Comparison of ENCODE assay signal across 10 cellular contexts in the genomic region with DNA sequence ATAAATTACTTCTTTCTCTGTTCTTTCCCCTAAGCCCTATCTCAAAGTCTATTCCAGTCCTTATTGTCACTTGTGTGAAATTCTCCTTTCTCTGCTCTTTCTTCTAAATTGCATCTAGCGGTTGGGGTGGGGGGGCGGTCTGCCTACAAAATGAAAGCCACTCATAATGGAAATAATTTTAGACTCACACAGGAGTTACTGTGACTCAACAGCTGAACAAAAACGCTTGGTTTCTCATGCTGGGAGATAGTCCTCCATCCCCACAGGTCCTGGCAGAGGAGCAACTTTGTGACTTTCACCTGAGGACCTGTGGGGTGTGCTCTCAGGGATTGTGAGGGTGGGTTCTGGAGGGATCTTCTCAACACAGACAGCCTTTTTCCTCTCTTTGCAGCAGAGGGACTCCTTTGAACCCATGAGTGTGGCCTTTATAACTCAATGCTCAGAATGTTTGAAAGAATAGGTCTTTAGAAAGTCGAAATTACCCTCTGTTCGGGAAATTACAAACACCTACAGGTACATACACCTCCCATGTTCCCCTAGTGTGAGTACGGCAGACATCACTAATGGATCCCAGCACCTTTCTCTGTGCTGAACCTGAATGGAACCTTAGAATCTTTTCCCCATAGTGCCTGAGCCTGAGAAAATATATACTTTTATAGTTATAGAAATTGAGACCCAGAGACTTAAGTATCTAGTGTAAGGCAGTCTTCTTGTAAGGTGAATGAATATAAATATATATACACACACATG.
DNase-seq lines count a peak whose midpoint lies in the region; ATAC-seq and TF ChIP-seq lines count a peak whose summit lies in the region.
"Had no signal": no experiment of that assay in that cellular context is flagged by ENCODE, and none has a peak within 500 bp of the region (broad histone marks: within the 10 kb centered on the region; RNA-seq: fewer than 3 reads in every experiment).

No MANE protein-coding gene starts in this region.

- H3K9me3 ChIP-seq in stomach smooth muscle (ENCODE audit: control insufficient read depth in 2 of 2, low read length in 2 of 2), result no peaks in the 10 kb centered on the region
- H3K9me3 ChIP-seq: gastrocnemius medialis had no signal

- POLR2A ChIA-PET in activated CD8-positive, alpha-beta T cell treated with anti-CD3 and anti-CD28 coated beads for 36 hours (lab: Charles Lee), result no interaction called here

- peak overlapping the region; percentile 55 for H3K27ac ChIP-seq in stomach smooth muscle (ENCODE audit: low read length)
- H3K27ac ChIP-seq: gastrocnemius medialis had no signal

- no peak for TF ChIP-seq CTCF in activated CD8-positive, alpha-beta T cell treated with anti-CD3 and anti-CD28 coated beads for 36 hours (IDR thresholded peaks at IDR 0.05)

- CTCF ChIA-PET in activated CD8-positive, alpha-beta T cell treated with anti-CD3 and anti-CD28 coated beads for 36 hours (lab: Charles Lee), result interaction anchor here (1.1 kb wide), 1 partner anchor 185 kb away, joined by 4 read pairs; no protein-coding TSS in a partner anchor

- no peaks in the 10 kb centered on the region for H3K9me3 Mint-ChIP-seq in activated naive CD8-positive, alpha-beta T cell (ENCODE audit: low read depth)
- H3K9me3 Mint-ChIP-seq in activated naive CD8-positive, alpha-beta T cell treated with anti-CD3 and anti-CD28 coated beads for 36 hours, result peaks cover 10% of the 10 kb centered on the region
- H3K9me3 Mint-ChIP-seq in activated CD8-positive, alpha-beta T cell treated with anti-CD3 and anti-CD28 coated beads for 36 hours, result peaks cover 12% of the 10 kb centered on the region
- peaks cover 0 to 3% (median 0%) of the 10 kb centered on the region in 6 donors for H3K9me3 Mint-ChIP-seq in immature natural killer cell

- H3K4me3 ChIP-seq in stomach smooth muscle (ENCODE audit: low read length in 2 of 2), result no peak overlapping the region
- H3K4me3 ChIP-seq: gastrocnemius medialis had no signal

- H3K27ac Mint-ChIP-seq in activated naive CD8-positive, alpha-beta T cell, result peak overlapping the region; percentile 64
- no peak overlapping the region for H3K27ac Mint-ChIP-seq in activated naive CD8-positive, alpha-beta T cell treated with anti-CD3 and anti-CD28 coated beads for 36 hours
- H3K27ac Mint-ChIP-seq in activated CD8-positive, alpha-beta T cell treated with anti-CD3 and anti-CD28 coated beads for 36 hours, result peak overlapping the region; percentile 13
- peak overlapping the region in 5 of 6 donors; percentile 13 to 87 (median 27) for H3K27ac Mint-ChIP-seq in immature natural killer cell

- no peak for DNase-seq in activated naive CD8-positive, alpha-beta T cell treated with anti-CD3 and anti-CD28 coated beads for 36 hours
- peak; percentile 72 for DNase-seq in activated CD8-positive, alpha-beta T cell treated with anti-CD3 and anti-CD28 coated beads for 36 hours
- DNase-seq in immature natural killer cell (no peak), posterior cingulate gyrus (no peak)
- DNase-seq: gastrocnemius medialis, SHP77 had no signal

- H3K4me1 Mint-ChIP-seq in activated naive CD8-positive, alpha-beta T cell (ENCODE audit: low read depth), result peaks cover 55% of the 10 kb centered on the region
- peaks cover 40% of the 10 kb centered on the region for H3K4me1 Mint-ChIP-seq in activated naive CD8-positive, alpha-beta T cell treated with anti-CD3 and anti-CD28 coated beads for 36 hours
- H3K4me1 Mint-ChIP-seq in activated CD8-positive, alpha-beta T cell treated with anti-CD3 and anti-CD28 coated beads for 36 hours (ENCODE audit: low read depth), result peaks cover 54% of the 10 kb centered on the region
- peaks cover 76 to 95% of the 10 kb centered on the region in 2 donors for H3K4me1 Mint-ChIP-seq in immature natural killer cell

- intact Hi-C loops in activated CD8-positive, alpha-beta T cell treated with anti-CD3 and anti-CD28 coated beads for 36 hours (cut with micrococcal nuclease), result no loop called here
- intact Hi-C loops in posterior cingulate gyrus (cut with DNase I), result no loop called here

- H3K9ac ChIP-seq in stomach smooth muscle (ENCODE audit: low read length in 2 of 2), result no peak overlapping the region

- H3K27me3 Mint-ChIP-seq in activated naive CD8-positive, alpha-beta T cell, result no peaks in the 10 kb centered on the region
- no peaks in the 10 kb centered on the region for H3K27me3 Mint-ChIP-seq in activated naive CD8-positive, alpha-beta T cell treated with anti-CD3 and anti-CD28 coated beads for 36 hours
- H3K27me3 Mint-ChIP-seq in activated CD8-positive, alpha-beta T cell treated with anti-CD3 and anti-CD28 coated beads for 36 hours, result no peaks in the 10 kb centered on the region
- H3K27me3 Mint-ChIP-seq in immature natural killer cell (ENCODE audit: low read depth in 3 of 3), result peaks cover 0 to 13% (median 2%) of the 10 kb centered on the region in 3 donors

- no peaks in the 10 kb centered on the region for H3K27me3 ChIP-seq in stomach smooth muscle (ENCODE audit: control insufficient read depth in 1 of 2, insufficient read depth in 2 of 2, low read length in 2 of 2)
- H3K27me3 ChIP-seq: gastrocnemius medialis had no signal

- ATAC-seq in activated CD8-positive, alpha-beta T cell treated with anti-CD3 and anti-CD28 coated beads for 36 hours, result no peak
- no peak for ATAC-seq in GM21367 (IDR thresholded peaks at IDR 0.05; ENCODE audit: unreplicated experiment)
- ATAC-seq in GM21529 (IDR thresholded peaks at IDR 0.05; ENCODE audit: unreplicated experiment), result no peak

- H3K4me3 Mint-ChIP-seq in activated naive CD8-positive, alpha-beta T cell, result no peak overlapping the region
- H3K4me3 Mint-ChIP-seq in activated naive CD8-positive, alpha-beta T cell treated with anti-CD3 and anti-CD28 coated beads for 36 hours, result no peak overlapping the region
- H3K4me3 Mint-ChIP-seq in activated CD8-positive, alpha-beta T cell treated with anti-CD3 and anti-CD28 coated beads for 36 hours, result no peak overlapping the region
- H3K4me3 Mint-ChIP-seq in immature natural killer cell, result no peak overlapping the region

- peaks cover 7% of the 10 kb centered on the region for H3K4me1 ChIP-seq in stomach smooth muscle (ENCODE audit: control insufficient read depth, insufficient read depth, low read length)
- H3K4me1 ChIP-seq: gastrocnemius medialis had no signal

- H3K36me3 ChIP-seq in stomach smooth muscle (ENCODE audit: control insufficient read depth in 2 of 2, insufficient read depth in 2 of 2, low read length in 2 of 2), result no peaks in the 10 kb centered on the region
- H3K36me3 ChIP-seq: gastrocnemius medialis had no signal

- peaks cover 7% of the 10 kb centered on the region for H3K36me3 Mint-ChIP-seq in activated naive CD8-positive, alpha-beta T cell
- peaks cover 22% of the 10 kb centered on the region for H3K36me3 Mint-ChIP-seq in activated naive CD8-positive, alpha-beta T cell treated with anti-CD3 and anti-CD28 coated beads for 36 hours
- peaks cover 18% of the 10 kb centered on the region for H3K36me3 Mint-ChIP-seq in activated CD8-positive, alpha-beta T cell treated with anti-CD3 and anti-CD28 coated beads for 36 hours (ENCODE audit: low read depth)
- H3K36me3 Mint-ChIP-seq in immature natural killer cell, result peaks cover 9 to 13% (median 11%) of the 10 kb centered on the region in 3 donors
